9 cellular contexts compared by ENCODE assay signal in genomic region chr9:87812375-87813118, GRCh38.
DNase-seq lines count a peak whose midpoint lies in the region; ATAC-seq and TF ChIP-seq lines count a peak whose summit lies in the region.
"Had no signal": no experiment of that assay in that cellular context is flagged by ENCODE, and none has a peak within 500 bp of the region (broad histone marks: within the 10 kb centered on the region; RNA-seq: fewer than 3 reads in every experiment).

No MANE protein-coding gene starts in this region.

- POLR2A ChIA-PET in activated CD4-positive, alpha-beta memory T cell treated with anti-CD3 and anti-CD28 coated beads for 36 hours (lab: Charles Lee), result interaction anchor here (1.2 kb wide), 1 partner anchor 20 kb away, joined by 5 read pairs; no protein-coding TSS in a partner anchor
- POLR2A ChIA-PET in activated CD4-positive, alpha-beta memory T cell treated with anti-CD3 and anti-CD28 coated beads, Interleukin-2, amount 10 ng/mL, durations not matched to agents 7 days and 5 days (lab: Charles Lee), result no interaction called here
- POLR2A ChIA-PET in RWPE1 (lab: Yijun Ruan, JAX; ENCODE audit: low non-redundant PET), result no interaction called here

- H3K9me3 Mint-ChIP-seq in activated CD4-positive, alpha-beta memory T cell treated with anti-CD3 and anti-CD28 coated beads for 36 hours, result peaks cover 2% of the 10 kb centered on the region
- no peaks in the 10 kb centered on the region for H3K9me3 Mint-ChIP-seq in activated CD4-positive, alpha-beta memory T cell treated with anti-CD3 and anti-CD28 coated beads, Interleukin-2, amount 10 ng/mL, durations not matched to agents 7 days and 5 days
- peaks cover 11% of the 10 kb centered on the region for H3K9me3 Mint-ChIP-seq in neural crest cell

- intact Hi-C loops in activated CD4-positive, alpha-beta memory T cell treated with anti-CD3 and anti-CD28 coated beads for 36 hours (cut with micrococcal nuclease), result loop anchor here (1.0 to 5.0 kb wide), 9 partner anchors 19 to 1405 kb away; no protein-coding TSS in a partner anchor
- intact Hi-C loops in dorsolateral prefrontal cortex (cut with DNase I), result loop anchor here (1.0 to 5.0 kb wide), 3 partner anchors 85 to 133 kb away; partner anchors contain the start of gene CTSL (in 1 of the 2)

- peak; percentile 93 for TF ChIP-seq CTCF in RWPE1 (conservative IDR thresholded peaks at IDR 0.05; ENCODE audit: low read depth)
- TF ChIP-seq CTCF in dorsolateral prefrontal cortex (IDR thresholded peaks at IDR 0.05 in 54 of 56, conservative IDR thresholded peaks at IDR 0.05 in 2 of 56; ENCODE audit: low read depth in 1 of 56, partially characterized antibody in 56 of 56), result peak; percentile 29 to 96 (median 83)
- peak; percentile 89 for TF ChIP-seq CTCF in neural crest cell (conservative IDR thresholded peaks at IDR 0.05)

- no peak overlapping the region for H3K4me3 Mint-ChIP-seq in activated CD4-positive, alpha-beta memory T cell treated with anti-CD3 and anti-CD28 coated beads for 36 hours
- no peak overlapping the region for H3K4me3 Mint-ChIP-seq in activated CD4-positive, alpha-beta memory T cell treated with anti-CD3 and anti-CD28 coated beads, Interleukin-2, amount 10 ng/mL, durations not matched to agents 7 days and 5 days
- no peak overlapping the region for H3K4me3 Mint-ChIP-seq in neural crest cell
- H3K4me3 Mint-ChIP-seq: stimulated activated naive CD8-positive, alpha-beta T cell treated with anti-CD3 and anti-CD28 coated beads, Interleukin-15, Interleukin-2, amounts not matched to agents 100 ng/mL and 50 ng/mL, for 24 hours had no signal

- H3K4me3 ChIP-seq in dorsolateral prefrontal cortex, result peak overlapping the region in 12 of 59 donors; percentile 2 to 44 (median 22)

- no peaks in the 10 kb centered on the region for H3K36me3 Mint-ChIP-seq in activated CD4-positive, alpha-beta memory T cell treated with anti-CD3 and anti-CD28 coated beads for 36 hours
- no peaks in the 10 kb centered on the region for H3K36me3 Mint-ChIP-seq in activated CD4-positive, alpha-beta memory T cell treated with anti-CD3 and anti-CD28 coated beads, Interleukin-2, amount 10 ng/mL, durations not matched to agents 7 days and 5 days (ENCODE audit: low read depth)
- H3K36me3 Mint-ChIP-seq in neural crest cell (ENCODE audit: low read depth), result peaks cover 5% of the 10 kb centered on the region

- CTCF ChIA-PET in activated CD4-positive, alpha-beta memory T cell treated with anti-CD3 and anti-CD28 coated beads for 36 hours (lab: Charles Lee), result interaction anchor here (0.6 to 2.2 kb wide), 15 partner anchors 14 to 1403 kb away, joined by 3 to 15 read pairs (median 4); no protein-coding TSS in a partner anchor
- CTCF ChIA-PET in activated CD4-positive, alpha-beta memory T cell treated with anti-CD3 and anti-CD28 coated beads, Interleukin-2, amount 10 ng/mL, durations not matched to agents 7 days and 5 days (lab: Charles Lee), result interaction anchor here (0.7 to 2.1 kb wide), 9 partner anchors 10 to 149 kb away, joined by 3 to 6 read pairs (median 3); no protein-coding TSS in a partner anchor
- CTCF ChIA-PET in RWPE1 (lab: Yijun Ruan, JAX), result interaction anchor here (0.6 to 3.4 kb wide), 21 partner anchors 9 to 1117 kb away, joined by 3 to 36 read pairs (median 4); partner anchors contain the start of gene CTSL

- peaks cover 24% of the 10 kb centered on the region for H3K4me1 Mint-ChIP-seq in activated CD4-positive, alpha-beta memory T cell treated with anti-CD3 and anti-CD28 coated beads for 36 hours (ENCODE audit: low read depth)
- peaks cover 23% of the 10 kb centered on the region for H3K4me1 Mint-ChIP-seq in activated CD4-positive, alpha-beta memory T cell treated with anti-CD3 and anti-CD28 coated beads, Interleukin-2, amount 10 ng/mL, durations not matched to agents 7 days and 5 days
- peaks cover 3% of the 10 kb centered on the region for H3K4me1 Mint-ChIP-seq in neural crest cell

- H3K27me3 Mint-ChIP-seq in activated CD4-positive, alpha-beta memory T cell treated with anti-CD3 and anti-CD28 coated beads for 36 hours, result peaks cover 26% of the 10 kb centered on the region
- peaks cover 15% of the 10 kb centered on the region for H3K27me3 Mint-ChIP-seq in activated CD4-positive, alpha-beta memory T cell treated with anti-CD3 and anti-CD28 coated beads, Interleukin-2, amount 10 ng/mL, durations not matched to agents 7 days and 5 days
- H3K27me3 Mint-ChIP-seq in neural crest cell (ENCODE audit: low read depth), result peaks cover 6% of the 10 kb centered on the region

- peak overlapping the region; percentile 40 for H3K27ac Mint-ChIP-seq in activated CD4-positive, alpha-beta memory T cell treated with anti-CD3 and anti-CD28 coated beads for 36 hours
- H3K27ac Mint-ChIP-seq in activated CD4-positive, alpha-beta memory T cell treated with anti-CD3 and anti-CD28 coated beads, Interleukin-2, amount 10 ng/mL, durations not matched to agents 7 days and 5 days, result no peak overlapping the region
- H3K27ac Mint-ChIP-seq in neural crest cell (ENCODE audit: unreplicated experiment), result no peak overlapping the region
- H3K27ac Mint-ChIP-seq: stimulated activated naive CD8-positive, alpha-beta T cell treated with anti-CD3 and anti-CD28 coated beads, Interleukin-15, Interleukin-2, amounts not matched to agents 100 ng/mL and 50 ng/mL, for 24 hours had no signal

- H3K27ac ChIP-seq in RWPE1, result no peak overlapping the region
- H3K27ac ChIP-seq in dorsolateral prefrontal cortex, result no peak overlapping the region

- peaks cover 0 to 11% (median 0%) of the 10 kb centered on the region in 45 donors for H3K27me3 ChIP-seq in dorsolateral prefrontal cortex

- ATAC-seq in GM19328 (IDR thresholded peaks at IDR 0.05; ENCODE audit: unreplicated experiment), result no peak
- no peak for ATAC-seq in HG03159 (IDR thresholded peaks at IDR 0.05; ENCODE audit: unreplicated experiment)

- peak; percentile 77 for DNase-seq in activated CD4-positive, alpha-beta memory T cell treated with anti-CD3 and anti-CD28 coated beads for 36 hours
- DNase-seq in activated CD4-positive, alpha-beta memory T cell treated with anti-CD3 and anti-CD28 coated beads, Interleukin-2, amount 10 ng/mL, durations not matched to agents 7 days and 5 days, result no peak
- DNase-seq in RWPE1 (ENCODE audit: low spot score), result peak; percentile 68
- peak in 1 of 10 donors; percentile 33 for DNase-seq in dorsolateral prefrontal cortex
- DNase-seq in neural crest cell (ENCODE audit: low read depth, low spot score), result no peak
- DNase-seq in UCSD-AML1 (lab: John Stamatoyannopoulos, UW; ENCODE audit: unreplicated experiment), result no peak

Comparison
In these comparisons a context has a peak if more than half of its experiments do, and no peak if none do; other contexts are left out.
1. DNase-seq: peak in activated CD4-positive, alpha-beta memory T cell treated with anti-CD3 and anti-CD28 coated beads for 36 hours (single experiment) and RWPE1 (single experiment); none in activated CD4-positive, alpha-beta memory T cell treated with anti-CD3 and anti-CD28 coated beads, Interleukin-2, amount 10 ng/mL, durations not matched to agents 7 days and 5 days (single experiment), neural crest cell (single experiment) and UCSD-AML1 (single experiment).
2. Peak in every context shown above with its lines, with median percentiles within 50 percentile points of each other: CTCF ChIP-seq.